In the genomic region with DNA sequence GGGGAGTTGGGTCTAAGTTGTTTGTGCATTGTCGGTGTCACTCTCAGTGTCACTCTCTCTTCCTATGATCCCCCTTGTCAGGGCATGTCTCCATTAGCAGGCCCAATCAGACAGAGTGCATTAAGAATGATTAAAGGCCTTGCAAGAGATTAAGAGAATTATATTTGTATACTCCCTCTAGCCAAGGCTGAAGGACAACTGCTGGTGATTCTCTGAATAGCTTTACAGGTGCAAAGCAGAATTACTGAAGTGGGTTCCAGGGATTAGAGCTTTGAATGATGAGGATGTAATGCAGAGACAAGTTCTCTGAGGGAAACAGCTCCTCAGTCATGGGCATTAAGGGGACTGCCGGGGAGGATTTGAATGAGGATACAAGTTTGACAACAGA, we compare ENCODE assay signal across 1 cellular context.
TF ChIP-seq lines count a peak whose summit lies in the region.

No MANE protein-coding gene starts in this region.

TF ChIP-seq in GM23338, 12 proteins besides CTCF, POLR2A, EP300 and RAD21:
- TF ChIP-seq, protein P1, sequence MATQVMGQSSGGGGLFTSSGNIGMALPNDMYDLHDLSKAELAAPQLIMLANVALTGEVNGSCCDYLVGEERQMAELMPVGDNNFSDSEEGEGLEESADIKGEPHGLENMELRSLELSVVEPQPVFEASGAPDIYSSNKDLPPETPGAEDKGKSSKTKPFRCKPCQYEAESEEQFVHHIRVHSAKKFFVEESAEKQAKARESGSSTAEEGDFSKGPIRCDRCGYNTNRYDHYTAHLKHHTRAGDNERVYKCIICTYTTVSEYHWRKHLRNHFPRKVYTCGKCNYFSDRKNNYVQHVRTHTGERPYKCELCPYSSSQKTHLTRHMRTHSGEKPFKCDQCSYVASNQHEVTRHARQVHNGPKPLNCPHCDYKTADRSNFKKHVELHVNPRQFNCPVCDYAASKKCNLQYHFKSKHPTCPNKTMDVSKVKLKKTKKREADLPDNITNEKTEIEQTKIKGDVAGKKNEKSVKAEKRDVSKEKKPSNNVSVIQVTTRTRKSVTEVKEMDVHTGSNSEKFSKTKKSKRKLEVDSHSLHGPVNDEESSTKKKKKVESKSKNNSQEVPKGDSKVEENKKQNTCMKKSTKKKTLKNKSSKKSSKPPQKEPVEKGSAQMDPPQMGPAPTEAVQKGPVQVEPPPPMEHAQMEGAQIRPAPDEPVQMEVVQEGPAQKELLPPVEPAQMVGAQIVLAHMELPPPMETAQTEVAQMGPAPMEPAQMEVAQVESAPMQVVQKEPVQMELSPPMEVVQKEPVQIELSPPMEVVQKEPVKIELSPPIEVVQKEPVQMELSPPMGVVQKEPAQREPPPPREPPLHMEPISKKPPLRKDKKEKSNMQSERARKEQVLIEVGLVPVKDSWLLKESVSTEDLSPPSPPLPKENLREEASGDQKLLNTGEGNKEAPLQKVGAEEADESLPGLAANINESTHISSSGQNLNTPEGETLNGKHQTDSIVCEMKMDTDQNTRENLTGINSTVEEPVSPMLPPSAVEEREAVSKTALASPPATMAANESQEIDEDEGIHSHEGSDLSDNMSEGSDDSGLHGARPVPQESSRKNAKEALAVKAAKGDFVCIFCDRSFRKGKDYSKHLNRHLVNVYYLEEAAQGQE (IDR thresholded peaks at IDR 0.05; ENCODE audit: unreplicated experiment), result no peak
- no peak for TF ChIP-seq EZH2phosphoT487 (IDR thresholded peaks at IDR 0.05; ENCODE audit: unreplicated experiment)
- no peak for TF ChIP-seq POLR2AphosphoS5 (IDR thresholded peaks at IDR 0.05; ENCODE audit: low read depth)
- no peak for TF ChIP-seq NANOG (IDR thresholded peaks at IDR 0.05; ENCODE audit: borderline replicate concordance)
- no peak for TF ChIP-seq ZNF114 (CRISPR knock-in tag; IDR thresholded peaks at IDR 0.05)
- TF ChIP-seq ZNF331 (CRISPR knock-in tag; IDR thresholded peaks at IDR 0.05; ENCODE audit: low read depth), result no peak
- TF ChIP-seq STAT1 (IDR thresholded peaks at IDR 0.05; ENCODE audit: unreplicated experiment), result no peak
- no peak for TF ChIP-seq CREB1 (CRISPR knock-in tag; IDR thresholded peaks at IDR 0.05; ENCODE audit: low read depth)
